In genomic region chr14:76929927-76930326, GRCh38 we compare ENCODE assay signal across 8 cellular contexts.
DNase-seq lines count a peak whose midpoint lies in the region; ATAC-seq lines count a peak whose summit lies in the region.

No MANE protein-coding gene starts in this region.

- ATAC-seq in natural killer cell treated with Interleukin-12 subunit alpha and Interleukin-12 subunit beta and Interleukin-15 and Interleukin-18, amount 100 ng/mL, for 72 hours: peak; percentile 60 to 63
- ATAC-seq in GM21576 (IDR thresholded peaks at IDR 0.05; ENCODE audit: unreplicated experiment) (no peak), GM21825 (IDR thresholded peaks at IDR 0.05; ENCODE audit: unreplicated experiment) (no peak), HG02852 (IDR thresholded peaks at IDR 0.05; ENCODE audit: unreplicated experiment) (no peak)

- no peaks in the 10 kb centered on the region for H3K27me3 Mint-ChIP-seq in natural killer cell treated with Interleukin-12 subunit alpha and Interleukin-12 subunit beta and Interleukin-15 and Interleukin-18, amount 100 ng/mL, for 72 hours

- peak; percentile 92 for DNase-seq in DMS53 (lab: John Stamatoyannopoulos, UW)
- peak; percentile 93 for DNase-seq in NOMO-1 treated with DMSO at 0.1 percent for 48 hours (lab: John Stamatoyannopoulos, UW; ENCODE audit: unreplicated experiment)
- DNase-seq in activated effector memory CD4-positive, alpha-beta T cell treated with Interleukin-2 at 50 U/mL for 16 hours: peak; percentile 46
- DNase-seq in natural killer cell treated with Interleukin-12 subunit alpha and Interleukin-12 subunit beta and Interleukin-15 and Interleukin-18, amount 100 ng/mL, for 72 hours (ENCODE audit: low spot score): no peak
- no peak for DNase-seq in NCI-H2171 treated with DMSO at 0.1 percent for 48 hours (lab: John Stamatoyannopoulos, UW)

- H3K4me3 Mint-ChIP-seq in natural killer cell treated with Interleukin-12 subunit alpha and Interleukin-12 subunit beta and Interleukin-15 and Interleukin-18, amount 100 ng/mL, for 72 hours: peak overlapping the region; percentile 74

- peak overlapping the region in 1 of 2 donors; percentile 66 for H3K27ac Mint-ChIP-seq in natural killer cell treated with Interleukin-12 subunit alpha and Interleukin-12 subunit beta and Interleukin-15 and Interleukin-18, amount 100 ng/mL, for 72 hours

- no peaks in the 10 kb centered on the region for H3K36me3 Mint-ChIP-seq in natural killer cell treated with Interleukin-12 subunit alpha and Interleukin-12 subunit beta and Interleukin-15 and Interleukin-18, amount 100 ng/mL, for 72 hours

- peaks cover 40 to 43% of the 10 kb centered on the region in 2 donors for H3K4me1 Mint-ChIP-seq in natural killer cell treated with Interleukin-12 subunit alpha and Interleukin-12 subunit beta and Interleukin-15 and Interleukin-18, amount 100 ng/mL, for 72 hours (ENCODE audit: low read depth in 2 of 2)

- no peaks in the 10 kb centered on the region for H3K9me3 Mint-ChIP-seq in natural killer cell treated with Interleukin-12 subunit alpha and Interleukin-12 subunit beta and Interleukin-15 and Interleukin-18, amount 100 ng/mL, for 72 hours

Comparison
In these comparisons a context has a peak if more than half of its experiments do, and no peak if none do; other contexts are left out.
1. DNase-seq: peak in DMS53 (single experiment), NOMO-1 treated with DMSO at 0.1 percent for 48 hours (single experiment) and activated effector memory CD4-positive, alpha-beta T cell treated with Interleukin-2 at 50 U/mL for 16 hours (single experiment); none in natural killer cell treated with Interleukin-12 subunit alpha and Interleukin-12 subunit beta and Interleukin-15 and Interleukin-18, amount 100 ng/mL, for 72 hours (single experiment) and NCI-H2171 treated with DMSO at 0.1 percent for 48 hours (single experiment).
2. ATAC-seq: peak in natural killer cell treated with Interleukin-12 subunit alpha and Interleukin-12 subunit beta and Interleukin-15 and Interleukin-18, amount 100 ng/mL, for 72 hours (2 of 2); none in GM21576 (single experiment), GM21825 (single experiment) and HG02852 (single experiment).